ENCODE assay signal across 15 cellular contexts in genomic region chr6:134995536-134995935, GRCh38.
"Had no signal": no experiment of that assay in that cellular context is flagged by ENCODE, and none has a peak within 500 bp of the region (broad histone marks: within the 10 kb centered on the region; RNA-seq: fewer than 3 reads in every experiment).

No MANE protein-coding gene starts in this region.

- H3K4me3 ChIP-seq: esophagus muscularis mucosa had no signal

- H3K27ac ChIP-seq: esophagus muscularis mucosa, foreskin keratinocyte had no signal

- H3K9me3 ChIP-seq: esophagus muscularis mucosa had no signal

- ATAC-seq: activated CD8-positive, alpha-beta T cell treated with anti-CD3 and anti-CD28 coated beads for 36 hours; foreskin keratinocyte; left ventricle myocardium superior; natural killer cell; stimulated activated memory B cell treated with anti-CD40 and anti-IgM and Interleukin-4, amounts not matched to agents 10 μg/mL and 1 μg/mL and 100 μg/mL, for 72 hours; WTC11 had no signal

- H3K4me1 ChIP-seq: esophagus muscularis mucosa, foreskin keratinocyte had no signal

- H3K27me3 ChIP-seq: esophagus muscularis mucosa, foreskin keratinocyte had no signal

- DNase-seq: activated CD4-positive, alpha-beta T cell treated with anti-CD3 and anti-CD28 coated beads for 48 hours; activated CD8-positive, alpha-beta T cell treated with anti-CD3 and anti-CD28 coated beads for 36 hours; aorta; foreskin keratinocyte; kidney glomerular epithelial cell; left ventricle myocardium superior; mesendoderm; natural killer cell; nucleus accumbens; posterior cingulate gyrus; retina; stimulated activated CD4-positive, alpha-beta T cell treated with anti-CD3 and anti-CD28 coated beads, Interleukin-2, amount 100 ng/mL, for 48 hours had no signal
